In the genomic region with DNA sequence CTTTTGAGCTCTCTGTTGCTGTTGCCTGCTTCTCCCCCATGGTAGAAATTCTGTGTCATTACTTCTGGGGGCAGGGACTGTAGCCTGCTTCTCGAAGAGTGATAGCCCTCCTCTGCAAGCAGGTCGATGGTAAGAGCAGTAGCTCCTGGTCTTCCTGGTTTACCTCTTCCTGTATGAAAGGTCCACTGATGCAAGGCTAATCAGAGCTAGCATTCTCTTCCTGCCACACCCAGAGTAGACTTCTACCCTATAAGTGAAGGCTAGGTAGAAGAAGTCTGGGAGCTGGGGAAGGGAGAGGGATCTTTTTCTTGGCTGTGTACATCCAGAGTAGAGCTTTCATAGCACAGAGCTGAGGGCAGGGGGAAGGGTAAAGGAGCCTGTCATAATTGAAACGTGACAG, we compare ENCODE assay signal across 21 cellular contexts.
"Had no signal": no experiment of that assay in that cellular context is flagged by ENCODE, and none has a peak within 500 bp of the region (broad histone marks: within the 10 kb centered on the region; RNA-seq: fewer than 3 reads in every experiment).

No MANE protein-coding gene starts in this region.

- H3K27ac ChIP-seq: coronary artery, dorsolateral prefrontal cortex, esophagus muscularis mucosa, foreskin keratinocyte, hepatocyte, left lung, lower lobe of right lung had no signal

- H3K36me3 ChIP-seq: esophagus muscularis mucosa, heart left ventricle, left lung, lower lobe of right lung had no signal

- H3K27me3 ChIP-seq: dorsolateral prefrontal cortex, esophagus muscularis mucosa, foreskin keratinocyte, heart left ventricle, hepatocyte, left lung had no signal

- H3K4me3 ChIP-seq: coronary artery, dorsolateral prefrontal cortex, esophagus muscularis mucosa, heart left ventricle, hepatocyte, left lung, lower lobe of right lung had no signal

- FAIRE-seq: endothelial cell of umbilical vein, frontal cortex, kidney had no signal

- DNase-seq: dermis blood vessel endothelial cell; dorsolateral prefrontal cortex; effector CD4-positive, alpha-beta T cell; effector memory CD4-positive, alpha-beta T cell; foreskin keratinocyte; heart left ventricle; hypothalamus; immature natural killer cell; islet precursor cell; kidney; kidney glomerular epithelial cell; left lung; left ventricle myocardium superior; lower lobe of right lung; mesenchymal stem cell; naive thymus-derived CD4-positive, alpha-beta T cell had no signal

- H3K4me1 ChIP-seq: esophagus muscularis mucosa, foreskin keratinocyte, left lung, lower lobe of right lung had no signal

- ATAC-seq: foreskin keratinocyte; heart left ventricle; left lung; left ventricle myocardium superior; lower lobe of right lung; naive thymus-derived CD4-positive, alpha-beta T cell had no signal
